In the genomic region with DNA sequence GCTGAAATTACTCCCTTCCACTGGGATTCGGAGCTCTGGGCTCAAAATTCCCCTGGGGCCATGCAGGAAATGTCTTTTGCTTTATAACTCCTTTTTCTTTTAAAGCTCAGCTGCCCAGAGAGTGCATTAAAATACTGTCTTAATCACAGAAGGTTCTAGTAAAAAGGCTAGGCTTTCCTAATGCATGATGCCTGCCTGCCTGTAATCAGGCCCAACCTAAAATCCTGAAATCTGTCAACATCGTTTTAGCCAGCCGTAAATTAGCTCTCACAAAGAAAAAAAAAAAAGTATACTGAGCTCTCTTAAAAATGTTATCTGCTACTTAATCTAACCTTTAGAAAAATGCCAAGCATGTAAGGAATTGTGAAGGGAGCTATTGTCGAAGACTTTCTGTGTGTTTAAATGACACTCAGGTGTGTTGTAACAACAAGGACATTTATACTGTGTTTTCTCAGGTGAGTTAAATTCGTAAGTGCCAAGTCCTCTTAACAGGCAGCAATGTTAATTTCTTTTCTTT, we compare ENCODE assay signal across 1 cellular context.
A peak's percentile ranks its signal among the peaks of the same experiment; 100 is the strongest.
TF ChIP-seq lines count a peak whose summit lies in the region.

No MANE protein-coding gene starts in this region.

TF ChIP-seq in H1, 55 proteins besides CTCF, POLR2A, EP300 and RAD21:
- TF ChIP-seq TCF12 (IDR thresholded peaks at IDR 0.05; ENCODE audit: low read depth, low read length) (0 out of 2 replicates have a peak, but pooled peaks have one; percentile 29), GTF2F1 (IDR thresholded peaks at IDR 0.05; ENCODE audit: borderline replicate concordance, low read depth, low read length) (no peak), TEAD4 (IDR thresholded peaks at IDR 0.05; ENCODE audit: low read depth, low read length) (peak; percentile 56; the same call in 1 of the 2 replicates), SP1 (IDR thresholded peaks at IDR 0.05; ENCODE audit: low read depth, low read length) (0 out of 2 replicates have a peak, but pooled peaks have one; percentile 15), TBP (IDR thresholded peaks at IDR 0.05; ENCODE audit: low read depth, low read length) (no peak), ASH2L (IDR thresholded peaks at IDR 0.05; ENCODE audit: low read length) (no peak), TAF1 (IDR thresholded peaks at IDR 0.05; ENCODE audit: low read depth, low read length) (no peak), POU5F1 (IDR thresholded peaks at IDR 0.05; ENCODE audit: low read depth, low read length) (no peak)
- TF ChIP-seq, protein P1, sequence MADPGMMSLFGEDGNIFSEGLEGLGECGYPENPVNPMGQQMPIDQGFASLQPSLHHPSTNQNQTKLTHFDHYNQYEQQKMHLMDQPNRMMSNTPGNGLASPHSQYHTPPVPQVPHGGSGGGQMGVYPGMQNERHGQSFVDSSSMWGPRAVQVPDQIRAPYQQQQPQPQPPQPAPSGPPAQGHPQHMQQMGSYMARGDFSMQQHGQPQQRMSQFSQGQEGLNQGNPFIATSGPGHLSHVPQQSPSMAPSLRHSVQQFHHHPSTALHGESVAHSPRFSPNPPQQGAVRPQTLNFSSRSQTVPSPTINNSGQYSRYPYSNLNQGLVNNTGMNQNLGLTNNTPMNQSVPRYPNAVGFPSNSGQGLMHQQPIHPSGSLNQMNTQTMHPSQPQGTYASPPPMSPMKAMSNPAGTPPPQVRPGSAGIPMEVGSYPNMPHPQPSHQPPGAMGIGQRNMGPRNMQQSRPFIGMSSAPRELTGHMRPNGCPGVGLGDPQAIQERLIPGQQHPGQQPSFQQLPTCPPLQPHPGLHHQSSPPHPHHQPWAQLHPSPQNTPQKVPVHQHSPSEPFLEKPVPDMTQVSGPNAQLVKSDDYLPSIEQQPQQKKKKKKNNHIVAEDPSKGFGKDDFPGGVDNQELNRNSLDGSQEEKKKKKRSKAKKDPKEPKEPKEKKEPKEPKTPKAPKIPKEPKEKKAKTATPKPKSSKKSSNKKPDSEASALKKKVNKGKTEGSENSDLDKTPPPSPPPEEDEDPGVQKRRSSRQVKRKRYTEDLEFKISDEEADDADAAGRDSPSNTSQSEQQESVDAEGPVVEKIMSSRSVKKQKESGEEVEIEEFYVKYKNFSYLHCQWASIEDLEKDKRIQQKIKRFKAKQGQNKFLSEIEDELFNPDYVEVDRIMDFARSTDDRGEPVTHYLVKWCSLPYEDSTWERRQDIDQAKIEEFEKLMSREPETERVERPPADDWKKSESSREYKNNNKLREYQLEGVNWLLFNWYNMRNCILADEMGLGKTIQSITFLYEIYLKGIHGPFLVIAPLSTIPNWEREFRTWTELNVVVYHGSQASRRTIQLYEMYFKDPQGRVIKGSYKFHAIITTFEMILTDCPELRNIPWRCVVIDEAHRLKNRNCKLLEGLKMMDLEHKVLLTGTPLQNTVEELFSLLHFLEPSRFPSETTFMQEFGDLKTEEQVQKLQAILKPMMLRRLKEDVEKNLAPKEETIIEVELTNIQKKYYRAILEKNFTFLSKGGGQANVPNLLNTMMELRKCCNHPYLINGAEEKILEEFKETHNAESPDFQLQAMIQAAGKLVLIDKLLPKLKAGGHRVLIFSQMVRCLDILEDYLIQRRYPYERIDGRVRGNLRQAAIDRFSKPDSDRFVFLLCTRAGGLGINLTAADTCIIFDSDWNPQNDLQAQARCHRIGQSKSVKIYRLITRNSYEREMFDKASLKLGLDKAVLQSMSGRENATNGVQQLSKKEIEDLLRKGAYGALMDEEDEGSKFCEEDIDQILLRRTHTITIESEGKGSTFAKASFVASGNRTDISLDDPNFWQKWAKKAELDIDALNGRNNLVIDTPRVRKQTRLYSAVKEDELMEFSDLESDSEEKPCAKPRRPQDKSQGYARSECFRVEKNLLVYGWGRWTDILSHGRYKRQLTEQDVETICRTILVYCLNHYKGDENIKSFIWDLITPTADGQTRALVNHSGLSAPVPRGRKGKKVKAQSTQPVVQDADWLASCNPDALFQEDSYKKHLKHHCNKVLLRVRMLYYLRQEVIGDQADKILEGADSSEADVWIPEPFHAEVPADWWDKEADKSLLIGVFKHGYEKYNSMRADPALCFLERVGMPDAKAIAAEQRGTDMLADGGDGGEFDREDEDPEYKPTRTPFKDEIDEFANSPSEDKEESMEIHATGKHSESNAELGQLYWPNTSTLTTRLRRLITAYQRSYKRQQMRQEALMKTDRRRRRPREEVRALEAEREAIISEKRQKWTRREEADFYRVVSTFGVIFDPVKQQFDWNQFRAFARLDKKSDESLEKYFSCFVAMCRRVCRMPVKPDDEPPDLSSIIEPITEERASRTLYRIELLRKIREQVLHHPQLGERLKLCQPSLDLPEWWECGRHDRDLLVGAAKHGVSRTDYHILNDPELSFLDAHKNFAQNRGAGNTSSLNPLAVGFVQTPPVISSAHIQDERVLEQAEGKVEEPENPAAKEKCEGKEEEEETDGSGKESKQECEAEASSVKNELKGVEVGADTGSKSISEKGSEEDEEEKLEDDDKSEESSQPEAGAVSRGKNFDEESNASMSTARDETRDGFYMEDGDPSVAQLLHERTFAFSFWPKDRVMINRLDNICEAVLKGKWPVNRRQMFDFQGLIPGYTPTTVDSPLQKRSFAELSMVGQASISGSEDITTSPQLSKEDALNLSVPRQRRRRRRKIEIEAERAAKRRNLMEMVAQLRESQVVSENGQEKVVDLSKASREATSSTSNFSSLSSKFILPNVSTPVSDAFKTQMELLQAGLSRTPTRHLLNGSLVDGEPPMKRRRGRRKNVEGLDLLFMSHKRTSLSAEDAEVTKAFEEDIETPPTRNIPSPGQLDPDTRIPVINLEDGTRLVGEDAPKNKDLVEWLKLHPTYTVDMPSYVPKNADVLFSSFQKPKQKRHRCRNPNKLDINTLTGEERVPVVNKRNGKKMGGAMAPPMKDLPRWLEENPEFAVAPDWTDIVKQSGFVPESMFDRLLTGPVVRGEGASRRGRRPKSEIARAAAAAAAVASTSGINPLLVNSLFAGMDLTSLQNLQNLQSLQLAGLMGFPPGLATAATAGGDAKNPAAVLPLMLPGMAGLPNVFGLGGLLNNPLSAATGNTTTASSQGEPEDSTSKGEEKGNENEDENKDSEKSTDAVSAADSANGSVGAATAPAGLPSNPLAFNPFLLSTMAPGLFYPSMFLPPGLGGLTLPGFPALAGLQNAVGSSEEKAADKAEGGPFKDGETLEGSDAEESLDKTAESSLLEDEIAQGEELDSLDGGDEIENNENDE (IDR thresholded peaks at IDR 0.05; ENCODE audit: insufficient replicate concordance, low read length): peak; percentile 46
- TF ChIP-seq, protein P2, sequence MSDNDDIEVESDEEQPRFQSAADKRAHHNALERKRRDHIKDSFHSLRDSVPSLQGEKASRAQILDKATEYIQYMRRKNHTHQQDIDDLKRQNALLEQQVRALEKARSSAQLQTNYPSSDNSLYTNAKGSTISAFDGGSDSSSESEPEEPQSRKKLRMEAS (IDR thresholded peaks at IDR 0.05): no peak
